ENCODE assay signal across 8 cellular contexts in genomic region chr1:111592389-111593361, GRCh38. TPM values are rescaled to one million over a fixed set of nuclear protein-coding genes. Genes with fewer than 3 reads are reported as not detected.
DNase-seq lines count a peak whose midpoint lies in the region; ATAC-seq, FAIRE-seq and TF ChIP-seq lines count a peak whose summit lies in the region.

No MANE protein-coding gene starts in this region.

- H3K36me3 ChIP-seq in pancreas: no peaks in the 10 kb centered on the region
- H3K36me3 ChIP-seq in testis (ENCODE audit: low read depth, missing control alignments): no peaks in the 10 kb centered on the region

- peak; percentile 93 for DNase-seq in A172 (ENCODE audit: low spot score)
- peak; percentile 45 for DNase-seq in OCI-M1 (lab: John Stamatoyannopoulos, UW)
- peak; percentile 96 to 97 for DNase-seq in foreskin keratinocyte
- peak; percentile 68 to 83 (median 75) for DNase-seq in pancreas
- DNase-seq in testis: peak; percentile 53

- TF ChIP-seq POLR2A in GM18526 (IDR thresholded peaks at IDR 0.05; ENCODE audit: extremely low read depth, insufficient read length): peak; percentile 26
- no peak for TF ChIP-seq POLR2A in testis (IDR thresholded peaks at IDR 0.05)

- H3K4me3 Mint-ChIP-seq in activated T-helper 17 cell treated with anti-CD3 and anti-CD28 coated beads, Interleukin-2, amount 50 U/mL, for 72 hours: peak overlapping the region; percentile 85

- 14 to 15% methylated on average over 11 of the region's 11 CpGs for WGBS in pancreas, 2 donors
- 19 to 33% methylated on average over 11 of the region's 11 CpGs for WGBS in testis, 2 donors

- peaks cover 7% of the 10 kb centered on the region for H3K36me3 Mint-ChIP-seq in activated T-helper 17 cell treated with anti-CD3 and anti-CD28 coated beads, Interleukin-2, amount 50 U/mL, for 72 hours (ENCODE audit: low read depth)

- peak overlapping the region; percentile 78 for H3K27ac Mint-ChIP-seq in activated T-helper 17 cell treated with anti-CD3 and anti-CD28 coated beads, Interleukin-2, amount 50 U/mL, for 72 hours

- TF ChIP-seq CTCF in foreskin keratinocyte (conservative IDR thresholded peaks at IDR 0.05): no peak
- no peak for TF ChIP-seq CTCF in pancreas (IDR thresholded peaks at IDR 0.05)
- no peak for TF ChIP-seq CTCF in testis (IDR thresholded peaks at IDR 0.05)

- ATAC-seq in HG03039 (IDR thresholded peaks at IDR 0.05; ENCODE audit: unreplicated experiment): peak; percentile 76
- peak; percentile 91 for ATAC-seq in activated T-helper 17 cell treated with anti-CD3 and anti-CD28 coated beads, Interleukin-2, amount 50 U/mL, for 72 hours (replicated peaks)
- ATAC-seq in foreskin keratinocyte: peak; percentile 98
- peak; percentile 93 to 97 (median 96) for ATAC-seq in pancreas

- H3K9me3 ChIP-seq in pancreas (no peaks in the 10 kb centered on the region), testis (no peaks in the 10 kb centered on the region)

- H3K4me3 ChIP-seq in pancreas (no peak overlapping the region), testis (no peak overlapping the region)

- H3K27me3 Mint-ChIP-seq in activated T-helper 17 cell treated with anti-CD3 and anti-CD28 coated beads, Interleukin-2, amount 50 U/mL, for 72 hours: no peaks in the 10 kb centered on the region

- H3K27ac ChIP-seq in foreskin keratinocyte: peak overlapping the region; percentile 57
- H3K27ac ChIP-seq in pancreas: peak overlapping the region; percentile 15 to 69 (median 38)
- peak overlapping the region in 1 of 2 donors; percentile 31 for H3K27ac ChIP-seq in testis

- intact Hi-C loops in pancreas (cut with DNase I) (no loop called here), testis (cut with DNase I; ENCODE audit: low total_unique reads) (no loop called here)

- no peaks in the 10 kb centered on the region for H3K9me3 Mint-ChIP-seq in activated T-helper 17 cell treated with anti-CD3 and anti-CD28 coated beads, Interleukin-2, amount 50 U/mL, for 72 hours

- H3K4me1 Mint-ChIP-seq in activated T-helper 17 cell treated with anti-CD3 and anti-CD28 coated beads, Interleukin-2, amount 50 U/mL, for 72 hours: peaks cover 45% of the 10 kb centered on the region

- peak; percentile 60 for FAIRE-seq in pancreas (lab: Jason Lieb, UNC)

- peaks cover 18% of the 10 kb centered on the region for H3K4me1 ChIP-seq in foreskin keratinocyte
- peaks cover 8 to 19% (median 11%) of the 10 kb centered on the region in 3 donors for H3K4me1 ChIP-seq in pancreas
- H3K4me1 ChIP-seq in testis: peaks cover 9% of the 10 kb centered on the region

- H3K27me3 ChIP-seq in foreskin keratinocyte: no peaks in the 10 kb centered on the region
- H3K27me3 ChIP-seq in pancreas: no peaks in the 10 kb centered on the region
- H3K27me3 ChIP-seq in testis: no peaks in the 10 kb centered on the region

RNA-seq across cellular contexts. Expression of gene RAP1A, which starts 26.9 kb away (rescaled TPM):
- 27.9 and 34.5 TPM in 2 replicates for total RNA-seq in A172 (2014; rRNA removed; shearing (Covaris generic))
- total RNA-seq in activated T-helper 17 cell treated with anti-CD3 and anti-CD28 coated beads, Interleukin-2, amount 50 U/mL, for 72 hours: 100 to 1,000 TPM; 155 to 209 TPM
- total RNA-seq in foreskin keratinocyte (39.3 and 42.1 TPM in 2 replicates), pancreas (10 to 100 TPM; 17.0 to 35.1 (median 21.5) TPM), testis (10 to 100 TPM; 20.8 to 27.6 TPM)
- polyA plus RNA-seq in foreskin keratinocyte (43.0 and 53.2 TPM in 2 replicates), pancreas (10 to 100 TPM; 17.3 to 33.1 TPM), testis (ENCODE audit: insufficient read depth, low read depth, low replicate concordance) (42.8 TPM)

Comparison
In these comparisons a context has a peak if more than half of its experiments do, and no peak if none do; other contexts are left out.
1. DNase-seq: peak in every context shown above with its lines; median percentile 96 in foreskin keratinocyte; 93 in A172; 75 in pancreas; 53 in testis; 45 in OCI-M1.